ENCODE assay signal across 28 cellular contexts in genomic region chr6:138241381-138241780, GRCh38. TPM values are rescaled to one million over a fixed set of nuclear protein-coding genes. Genes with fewer than 3 reads are reported as not detected.
"Had no signal": no experiment of that assay in that cellular context is flagged by ENCODE, and none has a peak within 500 bp of the region (broad histone marks: within the 10 kb centered on the region; RNA-seq: fewer than 3 reads in every experiment).

No MANE protein-coding gene starts in this region.

- H3K27ac ChIP-seq: epithelial cell of prostate, esophagus muscularis mucosa, gastrocnemius medialis, heart right ventricle, right atrium auricular region, sigmoid colon, skin epidermis, testis, tibial nerve, upper lobe of right lung had no signal

- H3K36me3 ChIP-seq: esophagus muscularis mucosa, gastrocnemius medialis, heart right ventricle, right atrium auricular region, sigmoid colon, tibial nerve, upper lobe of right lung had no signal

- H3K4me3 ChIP-seq: dorsolateral prefrontal cortex, esophagus muscularis mucosa, gastrocnemius medialis, heart right ventricle, right atrium auricular region, sigmoid colon, skin epidermis, testis, tibial nerve, upper lobe of right lung had no signal

- DNase-seq: cortex of kidney; dorsolateral prefrontal cortex; effector memory CD4-positive, alpha-beta T cell; gastrocnemius medialis; heart right ventricle; hypothalamus; kidney glomerular epithelial cell; naive thymus-derived CD4-positive, alpha-beta T cell; nephron progenitor cell; sigmoid colon; stimulated activated CD4-positive, alpha-beta T cell treated with anti-CD3 and anti-CD28 coated beads, Interleukin-2, amount 100 ng/mL, for 24 hours; stimulated activated CD4-positive, alpha-beta T cell treated with anti-CD3 and anti-CD28 coated beads, Interleukin-4, amount 100 ng/mL, for 4 hours; stimulated activated naive B cell treated with anti-CD40 and anti-IgM and Interleukin-4, amounts not matched to agents 10 μg/mL and 1 μg/mL and 100 μg/mL, for 72 hours; stimulated activated naive CD8-positive, alpha-beta T cell treated with anti-CD3 and anti-CD28 coated beads, Interleukin-15, amount 100 ng/mL, for 72 hours; testis; upper lobe of right lung had no signal

- H3K9me3 ChIP-seq: esophagus muscularis mucosa, gastrocnemius medialis, heart right ventricle, right atrium auricular region, sigmoid colon, testis, tibial nerve, upper lobe of right lung had no signal

- H3K4me1 ChIP-seq: esophagus muscularis mucosa, gastrocnemius medialis, heart right ventricle, right atrium auricular region, sigmoid colon, testis, tibial nerve, upper lobe of right lung had no signal

- H3K27me3 ChIP-seq: dorsolateral prefrontal cortex, esophagus muscularis mucosa, gastrocnemius medialis, heart right ventricle, right atrium auricular region, sigmoid colon, testis, tibial nerve, upper lobe of right lung had no signal

RNA-seq across cellular contexts. Expression of gene PBOV1, which starts 23.1 kb away (rescaled TPM):
- total RNA-seq: dorsolateral prefrontal cortex; esophagus muscularis mucosa; fibroblast of villous mesenchyme; gastrocnemius medialis; heart right ventricle; liver; lung microvascular endothelial cell; mesenteric fat pad; mononuclear cell; naive thymus-derived CD4-positive, alpha-beta T cell; osteoblast; right atrium auricular region; sigmoid colon; subcutaneous adipose tissue; testis; tibial nerve; upper lobe of right lung had no signal
- polyA plus RNA-seq: heart right ventricle; liver; naive thymus-derived CD4-positive, alpha-beta T cell; sigmoid colon had no signal
